35 cellular contexts compared by ENCODE assay signal in the genomic region with DNA sequence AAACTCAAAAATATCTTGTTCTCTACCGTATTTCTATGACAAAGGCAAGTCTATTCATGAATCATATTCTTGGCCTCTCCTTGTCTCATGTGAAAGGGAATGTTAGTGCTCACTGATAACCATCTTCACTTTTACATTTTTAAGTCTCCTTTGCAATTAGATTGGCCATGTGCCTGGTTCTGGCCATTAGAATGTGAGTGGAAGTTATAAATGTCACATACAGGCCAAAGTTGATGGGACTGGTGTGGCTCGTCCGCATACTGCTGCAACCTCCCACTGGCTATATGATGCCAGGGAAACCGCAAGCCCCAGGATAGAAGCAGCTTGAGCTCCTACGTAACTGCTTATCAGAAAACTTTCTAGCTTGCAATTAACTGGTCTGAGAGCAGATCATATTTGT.
DNase-seq lines count a peak whose midpoint lies in the region; ATAC-seq and TF ChIP-seq lines count a peak whose summit lies in the region.
"Had no signal": no experiment of that assay in that cellular context is flagged by ENCODE, and none has a peak within 500 bp of the region (broad histone marks: within the 10 kb centered on the region; RNA-seq: fewer than 3 reads in every experiment).

No MANE protein-coding gene starts in this region.

- DNase-seq in H4 (ENCODE audit: low spot score) (peak; percentile 29), MG63 (peak; percentile 21), choroid plexus epithelial cell (ENCODE audit: low read depth) (peak; percentile 66), renal cortical epithelial cell (ENCODE audit: low read depth) (peak; percentile 1), left cardiac atrium (no peak), NCI-H82 (lab: John Stamatoyannopoulos, UW) (no peak), NCI-H146 (lab: John Stamatoyannopoulos, UW) (no peak)
- DNase-seq: activated B cell treated with CpG ODN at 0.5 μM for 24 hours; activated CD4-positive, alpha-beta T cell treated with anti-CD3 and anti-CD28 coated beads, Interleukin-2, amount 50 U/mL, for 1 hour; activated gamma-delta T cell; activated T-cell treated with anti-CD3 and anti-CD28 coated beads, Interleukin-2, amount 50 U/mL, for 24 hours; DMS79; endodermal cell; gastrocnemius medialis; GOT3; KG1; kidney glomerular epithelial cell; lower lobe of right lung; naive thymus-derived CD8-positive, alpha-beta T cell; NCI-H1436; NCI-H2081 treated with DMSO at 0.1 percent for 48 hours; NCI-H226; NCI-H526 treated with DMSO at 0.1 percent for 48 hours; occipital lobe; psoas muscle; stimulated activated naive B cell treated with anti-CD40 and anti-IgM and Interleukin-4, amounts not matched to agents 10 μg/mL and 1 μg/mL and 100 μg/mL, for 72 hours; substantia nigra; T-helper 1 cell; upper lobe of left lung had no signal

- H3K9me3 ChIP-seq in MG63 = no peaks in the 10 kb centered on the region
- H3K9me3 ChIP-seq: gastrocnemius medialis, lower lobe of right lung, SJSA1, upper lobe of left lung had no signal

- H3K27me3 Mint-ChIP-seq in activated T-helper 17 cell treated with anti-CD3 and anti-CD28 coated beads, Interleukin-2, amount 50 U/mL, for 72 hours = no peaks in the 10 kb centered on the region
- H3K27me3 Mint-ChIP-seq: activated B cell treated with CpG ODN at 0.5 μM for 24 hours; activated T-cell treated with anti-CD3 and anti-CD28 coated beads, Interleukin-2, amount 50 U/mL, for 24 hours; central memory CD8-positive, alpha-beta T cell; dendritic cell treated with granulocyte-macrophage colony-stimulating factor and Interleukin-4, amounts not matched to agents 40 ng/mL and 50 ng/mL, for 4 days; naive thymus-derived CD8-positive, alpha-beta T cell; stimulated activated naive B cell treated with anti-CD40 and anti-IgM and Interleukin-4, amounts not matched to agents 10 μg/mL and 1 μg/mL and 100 μg/mL, for 72 hours had no signal

- H3K36me3 Mint-ChIP-seq in activated T-helper 17 cell treated with anti-CD3 and anti-CD28 coated beads, Interleukin-2, amount 50 U/mL, for 72 hours (ENCODE audit: low read depth) = no peaks in the 10 kb centered on the region
- H3K36me3 Mint-ChIP-seq: CD14-positive monocyte; naive thymus-derived CD8-positive, alpha-beta T cell; stimulated activated naive B cell treated with anti-CD40 and anti-IgM and Interleukin-4, amounts not matched to agents 10 μg/mL and 1 μg/mL and 100 μg/mL, for 72 hours had no signal

- TF ChIP-seq CTCF in choroid plexus epithelial cell (conservative IDR thresholded peaks at IDR 0.05; ENCODE audit: low read depth, low read length) = no peak

- H3K27me3 ChIP-seq in MG63 = no peaks in the 10 kb centered on the region
- H3K27me3 ChIP-seq: gastrocnemius medialis, SJSA1, upper lobe of left lung had no signal

- no peak overlapping the region for H3K27ac Mint-ChIP-seq in activated T-helper 17 cell treated with anti-CD3 and anti-CD28 coated beads, Interleukin-2, amount 50 U/mL, for 72 hours
- H3K27ac Mint-ChIP-seq: activated B cell treated with CpG ODN at 0.5 μM for 24 hours; activated T-cell treated with anti-CD3 and anti-CD28 coated beads, Interleukin-2, amount 50 U/mL, for 24 hours; CD14-positive monocyte; dendritic cell treated with granulocyte-macrophage colony-stimulating factor and Interleukin-4, amounts not matched to agents 40 ng/mL and 50 ng/mL, for 4 days; endodermal cell; naive thymus-derived CD8-positive, alpha-beta T cell; stimulated activated naive B cell treated with anti-CD40 and anti-IgM and Interleukin-4, amounts not matched to agents 10 μg/mL and 1 μg/mL and 100 μg/mL, for 72 hours had no signal

- no peaks in the 10 kb centered on the region for H3K36me3 ChIP-seq in MG63
- H3K36me3 ChIP-seq: gastrocnemius medialis, lower lobe of right lung, SJSA1, upper lobe of left lung had no signal

- H3K4me3 Mint-ChIP-seq in activated T-helper 17 cell treated with anti-CD3 and anti-CD28 coated beads, Interleukin-2, amount 50 U/mL, for 72 hours = no peak overlapping the region
- H3K4me3 Mint-ChIP-seq: activated B cell treated with CpG ODN at 0.5 μM for 24 hours; activated T-cell treated with anti-CD3 and anti-CD28 coated beads, Interleukin-2, amount 50 U/mL, for 24 hours; CD14-positive monocyte; central memory CD8-positive, alpha-beta T cell; dendritic cell treated with granulocyte-macrophage colony-stimulating factor and Interleukin-4, amounts not matched to agents 40 ng/mL and 50 ng/mL, for 4 days; endodermal cell; naive thymus-derived CD8-positive, alpha-beta T cell; stimulated activated naive B cell treated with anti-CD40 and anti-IgM and Interleukin-4, amounts not matched to agents 10 μg/mL and 1 μg/mL and 100 μg/mL, for 72 hours had no signal

- intact Hi-C loops in left cardiac atrium (cut with DNase I) = no loop called here

- H3K9me3 Mint-ChIP-seq in activated T-helper 17 cell treated with anti-CD3 and anti-CD28 coated beads, Interleukin-2, amount 50 U/mL, for 72 hours = peaks cover 2% of the 10 kb centered on the region
- H3K9me3 Mint-ChIP-seq: activated T-cell treated with anti-CD3 and anti-CD28 coated beads, Interleukin-2, amount 50 U/mL, for 24 hours; dendritic cell treated with granulocyte-macrophage colony-stimulating factor and Interleukin-4, amounts not matched to agents 40 ng/mL and 50 ng/mL, for 4 days had no signal

- ATAC-seq in left cardiac atrium = no peak
- ATAC-seq in activated T-helper 17 cell treated with anti-CD3 and anti-CD28 coated beads, Interleukin-2, amount 50 U/mL, for 72 hours (replicated peaks) = no peak
- ATAC-seq: esophagus mucosa; gastrocnemius medialis; lower lobe of right lung; naive thymus-derived CD8-positive, alpha-beta T cell; psoas muscle; stimulated activated naive B cell treated with anti-CD40 and anti-IgM and Interleukin-4, amounts not matched to agents 10 μg/mL and 1 μg/mL and 100 μg/mL, for 72 hours had no signal

- no peaks in the 10 kb centered on the region for H3K4me1 Mint-ChIP-seq in activated T-helper 17 cell treated with anti-CD3 and anti-CD28 coated beads, Interleukin-2, amount 50 U/mL, for 72 hours
- H3K4me1 Mint-ChIP-seq: activated B cell treated with CpG ODN at 0.5 μM for 24 hours; CD14-positive monocyte; central memory CD8-positive, alpha-beta T cell; endodermal cell; naive thymus-derived CD8-positive, alpha-beta T cell; stimulated activated naive B cell treated with anti-CD40 and anti-IgM and Interleukin-4, amounts not matched to agents 10 μg/mL and 1 μg/mL and 100 μg/mL, for 72 hours had no signal

- H3K4me3 ChIP-seq in MG63 = no peak overlapping the region
- H3K4me3 ChIP-seq in choroid plexus epithelial cell (ENCODE audit: low read depth, low read length) = no peak overlapping the region
- H3K4me3 ChIP-seq: gastrocnemius medialis, lower lobe of right lung, psoas muscle, SJSA1, upper lobe of left lung had no signal

Comparison
In these comparisons a context has a peak if more than half of its experiments do, and no peak if none do; other contexts are left out.
1. DNase-seq: peak in H4 (single experiment), MG63 (single experiment), choroid plexus epithelial cell (single experiment) and renal cortical epithelial cell (single experiment); none in left cardiac atrium (single experiment), NCI-H82 (single experiment) and NCI-H146 (single experiment).